In the genomic region with DNA sequence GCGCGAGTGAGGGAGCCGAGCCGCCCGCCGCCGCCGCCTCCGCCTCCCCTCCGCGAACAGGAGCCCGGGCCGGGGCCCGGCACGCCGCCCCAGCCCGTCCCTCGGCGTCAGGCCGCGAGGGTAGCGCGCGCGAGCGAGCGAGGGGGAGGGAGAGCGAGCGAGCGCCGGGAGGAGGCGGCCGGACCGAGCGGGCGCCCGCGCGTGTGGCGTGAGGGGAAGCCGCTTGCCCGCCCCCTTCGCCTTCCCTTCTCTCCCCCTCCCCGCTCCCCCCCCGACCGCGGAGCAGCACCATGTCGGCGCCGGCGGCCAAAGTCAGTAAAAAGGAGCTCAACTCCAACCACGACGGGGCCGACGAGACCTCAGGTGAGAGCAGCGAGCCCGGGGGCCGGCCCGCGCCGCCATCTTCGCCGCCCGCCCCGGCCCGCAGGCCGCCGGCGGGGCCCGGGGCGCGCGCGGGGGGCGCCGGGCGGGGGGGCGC, we compare ENCODE assay signal across 8 cellular contexts. TPM values are rescaled to one million over a fixed set of nuclear protein-coding genes. Genes with fewer than 3 reads are reported as not detected.
DNase-seq lines count a peak whose midpoint lies in the region; ATAC-seq and TF ChIP-seq lines count a peak whose summit lies in the region.

No MANE protein-coding gene starts in this region.

- no peak overlapping the region for H3K27ac Mint-ChIP-seq in neural progenitor cell

- peaks cover 93% of the 10 kb centered on the region for H3K79me2 ChIP-seq in neural progenitor cell (ENCODE audit: low read depth)

- peaks cover 32% of the 10 kb centered on the region for H3K36me3 ChIP-seq in neural progenitor cell

- H2AFZ ChIP-seq in neural progenitor cell (replicated peaks): no peak overlapping the region

- H3K9me3 ChIP-seq in neural progenitor cell (ENCODE audit: low read depth): no peaks in the 10 kb centered on the region

- H3K27me3 ChIP-seq in neural progenitor cell: no peaks in the 10 kb centered on the region

- peak overlapping the region; percentile 67 for H3K4me2 ChIP-seq in neural progenitor cell

- H3K36me3 Mint-ChIP-seq in neural progenitor cell: peaks cover 23% of the 10 kb centered on the region

- peak overlapping the region; percentile 97 for H3K27ac ChIP-seq in neural progenitor cell

- TF ChIP-seq CTCF in fibroblast of pulmonary artery (IDR thresholded peaks at IDR 0.05; ENCODE audit: low read length, missing control alignments) (no peak), neural progenitor cell (IDR thresholded peaks at IDR 0.05) (no peak)

- H3K9ac ChIP-seq in neural progenitor cell: peak overlapping the region; percentile 77

- peak; percentile 38 to 46 for DNase-seq in stimulated activated CD4-positive, alpha-beta T cell treated with anti-CD3 and anti-CD28 coated beads, Interleukin-15, amount 100 ng/mL, for 1 hour (ENCODE audit: low read depth in 1 of 2, low spot score in 1 of 2)
- no peak for DNase-seq in stimulated activated CD4-positive, alpha-beta T cell treated with anti-CD3 and anti-CD28 coated beads, Interleukin-1b, Interleukin-23, amount 100 ng/mL, for 48 hours
- DNase-seq in activated CD4-positive, alpha-beta T cell treated with anti-CD3 and anti-CD28 coated beads, Interleukin-2, amount 50 U/mL, for 4 hours: peak; percentile 42 to 47
- DNase-seq in fibroblast of pulmonary artery (ENCODE audit: low read depth) (peak; percentile 49), neural progenitor cell (ENCODE audit: low spot score) (no peak), DMS153 (lab: John Stamatoyannopoulos, UW) (no peak), NCI-H1436 treated with DMSO at 0.1 percent for 48 hours (lab: John Stamatoyannopoulos, UW) (no peak)

- H3K4me3 Mint-ChIP-seq in neural progenitor cell: peak overlapping the region; percentile 74

- peak; percentile 17 for ATAC-seq in HG03520 (IDR thresholded peaks at IDR 0.05; ENCODE audit: unreplicated experiment)

- no peaks in the 10 kb centered on the region for H3K9me3 Mint-ChIP-seq in neural progenitor cell

- peaks cover 76% of the 10 kb centered on the region for H4K20me1 ChIP-seq in neural progenitor cell (ENCODE audit: low read depth)

- H3F3A ChIP-seq in neural progenitor cell (ENCODE audit: low read depth): peaks cover 79% of the 10 kb centered on the region

- peaks cover 6% of the 10 kb centered on the region for H3K27me3 Mint-ChIP-seq in neural progenitor cell (ENCODE audit: insufficient read depth, low read depth)

- H3K4me3 ChIP-seq in fibroblast of pulmonary artery (replicated peaks; ENCODE audit: low read depth, low read length) (peak overlapping the region; percentile 93), neural progenitor cell (peak overlapping the region; percentile 84)

- peaks cover 59% of the 10 kb centered on the region for H3K4me1 Mint-ChIP-seq in neural progenitor cell

- peaks cover 47% of the 10 kb centered on the region for H3K4me1 ChIP-seq in neural progenitor cell

RNA-seq across cellular contexts. Expression of a gene that starts 0.3 kb away (rescaled TPM):
- total RNA-seq in neural progenitor cell (ENCODE audit: low replicate concordance): 930 and 1,683 TPM in 2 replicates

RNA-seq across cellular contexts. Expression of a gene that starts 13.0 kb away (rescaled TPM):
- total RNA-seq in neural progenitor cell (ENCODE audit: low replicate concordance): 4.4 and 16.1 TPM in 2 replicates

RNA-seq across cellular contexts. Expression of a gene that starts 32.7 kb away (rescaled TPM):
- total RNA-seq in neural progenitor cell (ENCODE audit: low replicate concordance): 45.9 and 141 TPM in 2 replicates

RNA-seq across cellular contexts. Expression of a gene that starts 34.6 kb away (rescaled TPM):
- total RNA-seq in neural progenitor cell (ENCODE audit: low replicate concordance): 16.8 and 53.9 TPM in 2 replicates

Comparison
In these comparisons a context has a peak if more than half of its experiments do, and no peak if none do; other contexts are left out.
1. DNase-seq: peak in stimulated activated CD4-positive, alpha-beta T cell treated with anti-CD3 and anti-CD28 coated beads, Interleukin-15, amount 100 ng/mL, for 1 hour (2 of 2), activated CD4-positive, alpha-beta T cell treated with anti-CD3 and anti-CD28 coated beads, Interleukin-2, amount 50 U/mL, for 4 hours (2 of 2) and fibroblast of pulmonary artery (single experiment); none in stimulated activated CD4-positive, alpha-beta T cell treated with anti-CD3 and anti-CD28 coated beads, Interleukin-1b, Interleukin-23, amount 100 ng/mL, for 48 hours (single experiment), neural progenitor cell (single experiment), DMS153 (single experiment) and NCI-H1436 treated with DMSO at 0.1 percent for 48 hours (single experiment).